Comparison of ENCODE assay signal across 8 cellular contexts in the genomic region with DNA sequence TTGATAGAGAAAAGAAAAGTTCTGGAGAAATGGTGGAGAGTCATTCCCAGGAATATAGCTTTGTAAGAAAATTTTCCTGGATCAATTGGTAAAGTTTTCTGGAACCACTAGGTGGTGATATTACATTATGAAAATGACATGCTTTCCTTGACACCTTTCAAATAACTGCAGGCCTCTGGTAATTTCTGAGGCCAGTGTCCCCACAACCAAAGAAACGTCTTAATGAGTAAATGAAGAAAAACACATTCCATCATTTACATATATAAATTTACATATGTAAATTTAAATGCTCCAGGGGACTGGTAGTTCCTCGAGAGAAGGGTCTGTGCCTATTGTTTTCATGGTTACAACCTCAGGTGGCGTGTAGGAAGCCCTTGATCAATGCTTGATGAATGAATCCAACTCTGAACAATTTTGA. TPM values are rescaled to one million over a fixed set of nuclear protein-coding genes. Genes with fewer than 3 reads are reported as not detected.
DNase-seq lines count a peak whose midpoint lies in the region; ATAC-seq and TF ChIP-seq lines count a peak whose summit lies in the region.

No MANE protein-coding gene starts in this region.

- H2AFZ ChIP-seq in MM.1S (ENCODE audit: low read length): no peak overlapping the region

- H3K9me3 Mint-ChIP-seq in natural killer cell (no peaks in the 10 kb centered on the region), glutamatergic neuron (ENCODE audit: unreplicated experiment) (peaks cover 3% of the 10 kb centered on the region)
- no peaks in the 10 kb centered on the region for H3K9me3 Mint-ChIP-seq in natural killer cell treated with Interleukin-12 subunit alpha and Interleukin-12 subunit beta and Interleukin-15 and Interleukin-18, amount 100 ng/mL, for 72 hours
- no peaks in the 10 kb centered on the region for H3K9me3 Mint-ChIP-seq in activated CD8-positive, alpha-beta T cell treated with anti-CD3 and anti-CD28 coated beads, Interleukin-2, amount 10 ng/mL, durations not matched to agents 7 days and 5 days (ENCODE audit: insufficient read depth)

- H3K4me2 ChIP-seq in MM.1S (ENCODE audit: low read depth, low read length): no peak overlapping the region

- no peaks in the 10 kb centered on the region for H3K4me1 ChIP-seq in MM.1S (ENCODE audit: low read length)

- CTCF ChIA-PET in activated CD8-positive, alpha-beta T cell treated with anti-CD3 and anti-CD28 coated beads, Interleukin-2, amount 10 ng/mL, durations not matched to agents 7 days and 5 days (lab: Charles Lee): interaction anchor here (0.7 to 10.0 kb wide), 39 partner anchors 9 to 235 kb away, joined by 3 to 169 read pairs (median 4); a partner anchor contains a TSS

- POLR2A ChIA-PET in activated CD8-positive, alpha-beta T cell treated with anti-CD3 and anti-CD28 coated beads, Interleukin-2, amount 10 ng/mL, durations not matched to agents 7 days and 5 days (lab: Charles Lee): interaction anchor here (1.1 kb wide), 1 partner anchor 135 kb away, joined by 4 read pairs; no protein-coding TSS in a partner anchor

- H4K20me1 ChIP-seq in MM.1S (ENCODE audit: insufficient read depth, low read length): no peaks in the 10 kb centered on the region

- H3F3A ChIP-seq in MM.1S (ENCODE audit: insufficient read depth, low read length): no peaks in the 10 kb centered on the region

- H3K79me2 ChIP-seq in MM.1S (ENCODE audit: low read length): no peaks in the 10 kb centered on the region

- H3K36me3 ChIP-seq in MM.1S (replicated peaks; ENCODE audit: insufficient read depth, low read length): no peaks in the 10 kb centered on the region

- intact Hi-C loops in natural killer cell (cut with micrococcal nuclease): loop anchor here (2.0 kb wide), 3 partner anchors 70 to 208 kb away; no protein-coding TSS in a partner anchor

- no peak for DNase-seq in natural killer cell
- no peak for DNase-seq in natural killer cell treated with Interleukin-12 subunit alpha and Interleukin-12 subunit beta and Interleukin-15 and Interleukin-18, amount 100 ng/mL, for 72 hours (ENCODE audit: low spot score)
- DNase-seq in MM.1S: peak; percentile 31
- DNase-seq in activated CD8-positive, alpha-beta T cell treated with anti-CD3 and anti-CD28 coated beads, Interleukin-2, amount 10 ng/mL, durations not matched to agents 7 days and 5 days: peak; percentile 31
- DNase-seq in glutamatergic neuron: no peak
- DNase-seq in putamen (ENCODE audit: low spot score): peak; percentile 48
- no peak for DNase-seq in NCI-H226

- no peaks in the 10 kb centered on the region for H3K27me3 Mint-ChIP-seq in natural killer cell (ENCODE audit: low read depth in 2 of 2)
- no peaks in the 10 kb centered on the region for H3K27me3 Mint-ChIP-seq in natural killer cell treated with Interleukin-12 subunit alpha and Interleukin-12 subunit beta and Interleukin-15 and Interleukin-18, amount 100 ng/mL, for 72 hours
- no peaks in the 10 kb centered on the region for H3K27me3 Mint-ChIP-seq in activated CD8-positive, alpha-beta T cell treated with anti-CD3 and anti-CD28 coated beads, Interleukin-2, amount 10 ng/mL, durations not matched to agents 7 days and 5 days (ENCODE audit: low read depth)
- H3K27me3 Mint-ChIP-seq in glutamatergic neuron (ENCODE audit: unreplicated experiment): no peaks in the 10 kb centered on the region

- H3K9me2 ChIP-seq in MM.1S (replicated peaks; ENCODE audit: insufficient read depth, low read length): no peaks in the 10 kb centered on the region

- no peaks in the 10 kb centered on the region for H3K36me3 Mint-ChIP-seq in natural killer cell
- H3K36me3 Mint-ChIP-seq in natural killer cell treated with Interleukin-12 subunit alpha and Interleukin-12 subunit beta and Interleukin-15 and Interleukin-18, amount 100 ng/mL, for 72 hours: no peaks in the 10 kb centered on the region
- H3K36me3 Mint-ChIP-seq in activated CD8-positive, alpha-beta T cell treated with anti-CD3 and anti-CD28 coated beads, Interleukin-2, amount 10 ng/mL, durations not matched to agents 7 days and 5 days (ENCODE audit: low read depth): no peaks in the 10 kb centered on the region
- no peaks in the 10 kb centered on the region for H3K36me3 Mint-ChIP-seq in glutamatergic neuron (ENCODE audit: unreplicated experiment)

- no peaks in the 10 kb centered on the region for H3K27me3 ChIP-seq in MM.1S (replicated peaks; ENCODE audit: insufficient read depth, low read length)

- H3K9ac ChIP-seq in MM.1S (ENCODE audit: low read length): no peak overlapping the region

- ATAC-seq in natural killer cell: peak in 2 of 3 donors; percentile 52 to 66
- ATAC-seq in natural killer cell treated with Interleukin-12 subunit alpha and Interleukin-12 subunit beta and Interleukin-15 and Interleukin-18, amount 100 ng/mL, for 72 hours: no peak
- no peak for ATAC-seq in activated CD8-positive, alpha-beta T cell treated with anti-CD3 and anti-CD28 coated beads, Interleukin-2, amount 10 ng/mL, durations not matched to agents 7 days and 5 days
- ATAC-seq in HG03045 (IDR thresholded peaks at IDR 0.05; ENCODE audit: unreplicated experiment): no peak

- TF ChIP-seq CTCF in natural killer cell (IDR thresholded peaks at IDR 0.05) (peak; percentile 82), MM.1S (IDR thresholded peaks at IDR 0.05; ENCODE audit: low read length) (peak; percentile 67), glutamatergic neuron (IDR thresholded peaks at IDR 0.05; ENCODE audit: partially characterized antibody, unreplicated experiment) (peak; percentile 76)

- no peak overlapping the region for H3K4me3 ChIP-seq in MM.1S (ENCODE audit: low read length)

- H3K9me3 ChIP-seq in MM.1S (replicated peaks; ENCODE audit: insufficient read depth, low read length): no peaks in the 10 kb centered on the region

- no peak overlapping the region for H3K27ac ChIP-seq in MM.1S (ENCODE audit: low read length)

- H3K27ac Mint-ChIP-seq in natural killer cell (no peak overlapping the region), glutamatergic neuron (ENCODE audit: unreplicated experiment) (no peak overlapping the region)
- no peak overlapping the region for H3K27ac Mint-ChIP-seq in natural killer cell treated with Interleukin-12 subunit alpha and Interleukin-12 subunit beta and Interleukin-15 and Interleukin-18, amount 100 ng/mL, for 72 hours
- H3K27ac Mint-ChIP-seq in activated CD8-positive, alpha-beta T cell treated with anti-CD3 and anti-CD28 coated beads, Interleukin-2, amount 10 ng/mL, durations not matched to agents 7 days and 5 days: no peak overlapping the region

- peaks cover 0 to 5% of the 10 kb centered on the region in 2 donors for H3K4me1 Mint-ChIP-seq in natural killer cell
- peaks cover 0 to 9% of the 10 kb centered on the region in 2 donors for H3K4me1 Mint-ChIP-seq in natural killer cell treated with Interleukin-12 subunit alpha and Interleukin-12 subunit beta and Interleukin-15 and Interleukin-18, amount 100 ng/mL, for 72 hours (ENCODE audit: low read depth in 2 of 2)
- H3K4me1 Mint-ChIP-seq in activated CD8-positive, alpha-beta T cell treated with anti-CD3 and anti-CD28 coated beads, Interleukin-2, amount 10 ng/mL, durations not matched to agents 7 days and 5 days (ENCODE audit: low read depth): peaks cover 3% of the 10 kb centered on the region
- H3K4me1 Mint-ChIP-seq in glutamatergic neuron (ENCODE audit: low read depth, unreplicated experiment): peaks cover 2% of the 10 kb centered on the region

- H3K4me3 Mint-ChIP-seq in natural killer cell: no peak overlapping the region
- no peak overlapping the region for H3K4me3 Mint-ChIP-seq in natural killer cell treated with Interleukin-12 subunit alpha and Interleukin-12 subunit beta and Interleukin-15 and Interleukin-18, amount 100 ng/mL, for 72 hours
- no peak overlapping the region for H3K4me3 Mint-ChIP-seq in activated CD8-positive, alpha-beta T cell treated with anti-CD3 and anti-CD28 coated beads, Interleukin-2, amount 10 ng/mL, durations not matched to agents 7 days and 5 days
- H3K4me3 Mint-ChIP-seq in glutamatergic neuron (ENCODE audit: unreplicated experiment): no peak overlapping the region

RNA-seq across cellular contexts. Expression of a gene that starts 17.2 kb away (rescaled TPM):
- total RNA-seq in natural killer cell (100 to 1,000 TPM; 148 to 269 (median 190) TPM), glutamatergic neuron (ENCODE audit: unreplicated experiment) (18.9 TPM)
- 100 to 1,000 TPM in 1 of 2 donors, 10 to 100 TPM in 1; 71.7 to 144 TPM for total RNA-seq in natural killer cell treated with Interleukin-12 subunit alpha and Interleukin-12 subunit beta and Interleukin-15 and Interleukin-18, amount 100 ng/mL, for 72 hours
- 10 to 100 TPM; 68.9 to 77.2 TPM for total RNA-seq in activated CD8-positive, alpha-beta T cell treated with anti-CD3 and anti-CD28 coated beads, Interleukin-2, amount 10 ng/mL, durations not matched to agents 7 days and 5 days

RNA-seq across cellular contexts. Expression of a gene that starts 35.8 kb away (rescaled TPM):
- under 1 TPM; 0.45 to 0.71 (median 0.50) TPM for total RNA-seq in natural killer cell
- 1 to 10 TPM; 1.1 to 1.3 TPM for total RNA-seq in natural killer cell treated with Interleukin-12 subunit alpha and Interleukin-12 subunit beta and Interleukin-15 and Interleukin-18, amount 100 ng/mL, for 72 hours
- under 1 TPM; 0.34 to 0.60 TPM for total RNA-seq in activated CD8-positive, alpha-beta T cell treated with anti-CD3 and anti-CD28 coated beads, Interleukin-2, amount 10 ng/mL, durations not matched to agents 7 days and 5 days
- 0.47 TPM for total RNA-seq in glutamatergic neuron (ENCODE audit: unreplicated experiment)

RNA-seq across cellular contexts. Expression of a gene that starts 35.9 kb away (rescaled TPM):
- 10 to 100 TPM; 59.2 to 66.7 (median 62.2) TPM for total RNA-seq in natural killer cell
- total RNA-seq in natural killer cell treated with Interleukin-12 subunit alpha and Interleukin-12 subunit beta and Interleukin-15 and Interleukin-18, amount 100 ng/mL, for 72 hours: 10 to 100 TPM; 62.7 to 76.1 TPM
- total RNA-seq in activated CD8-positive, alpha-beta T cell treated with anti-CD3 and anti-CD28 coated beads, Interleukin-2, amount 10 ng/mL, durations not matched to agents 7 days and 5 days: 10 to 100 TPM; 78.9 to 81.7 TPM
- total RNA-seq in glutamatergic neuron (ENCODE audit: unreplicated experiment): 22.3 TPM

RNA-seq across cellular contexts. Expression of a gene that starts 45.2 kb away (rescaled TPM):
- total RNA-seq in natural killer cell: 10 to 100 TPM; 30.3 to 38.7 (median 36.4) TPM
- total RNA-seq in natural killer cell treated with Interleukin-12 subunit alpha and Interleukin-12 subunit beta and Interleukin-15 and Interleukin-18, amount 100 ng/mL, for 72 hours: 10 to 100 TPM; 18.7 to 19.5 TPM
- 10 to 100 TPM; 26.0 to 30.7 TPM for total RNA-seq in activated CD8-positive, alpha-beta T cell treated with anti-CD3 and anti-CD28 coated beads, Interleukin-2, amount 10 ng/mL, durations not matched to agents 7 days and 5 days
- 39.0 TPM for total RNA-seq in glutamatergic neuron (ENCODE audit: unreplicated experiment)

Comparison
In these comparisons a context has a peak if more than half of its experiments do, and no peak if none do; other contexts are left out.
1. ATAC-seq: peak in natural killer cell (2 of 3); none in natural killer cell treated with Interleukin-12 subunit alpha and Interleukin-12 subunit beta and Interleukin-15 and Interleukin-18, amount 100 ng/mL, for 72 hours (0 of 2), activated CD8-positive, alpha-beta T cell treated with anti-CD3 and anti-CD28 coated beads, Interleukin-2, amount 10 ng/mL, durations not matched to agents 7 days and 5 days (single experiment) and HG03045 (single experiment).
2. DNase-seq: peak in MM.1S (single experiment), activated CD8-positive, alpha-beta T cell treated with anti-CD3 and anti-CD28 coated beads, Interleukin-2, amount 10 ng/mL, durations not matched to agents 7 days and 5 days (single experiment) and putamen (single experiment); none in natural killer cell (single experiment), natural killer cell treated with Interleukin-12 subunit alpha and Interleukin-12 subunit beta and Interleukin-15 and Interleukin-18, amount 100 ng/mL, for 72 hours (single experiment), glutamatergic neuron (single experiment) and NCI-H226 (single experiment).
3. Peak in every context shown above with its lines, with median percentiles within 50 percentile points of each other: CTCF ChIP-seq.